ENCODE assay signal across 10 cellular contexts in the genomic region with DNA sequence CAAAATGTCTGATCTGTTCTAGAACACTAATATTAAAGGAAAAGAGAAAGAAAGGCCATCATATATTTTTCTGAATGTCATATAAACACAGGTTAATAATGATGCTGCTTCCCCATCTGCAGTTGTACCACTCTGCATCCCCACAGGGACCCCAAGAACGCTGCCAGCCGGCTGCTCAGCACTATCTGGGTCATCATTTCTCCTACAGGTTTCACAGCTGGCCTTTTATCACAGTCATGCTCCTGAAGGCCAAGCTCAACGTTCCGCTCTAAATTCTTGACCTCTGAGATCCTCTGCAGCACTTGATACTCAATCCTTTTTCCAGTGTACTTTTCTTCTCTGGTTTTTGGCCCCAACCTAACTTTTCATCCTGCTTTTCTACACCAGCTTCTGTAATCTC. TPM values are rescaled to one million over a fixed set of nuclear protein-coding genes. Genes with fewer than 3 reads are reported as not detected.
DNase-seq lines count a peak whose midpoint lies in the region; ATAC-seq and TF ChIP-seq lines count a peak whose summit lies in the region.
"Had no signal": no experiment of that assay in that cellular context is flagged by ENCODE, and none has a peak within 500 bp of the region (broad histone marks: within the 10 kb centered on the region; RNA-seq: fewer than 3 reads in every experiment).

No MANE protein-coding gene starts in this region.

- intact Hi-C loops in CD4-positive, alpha-beta memory T cell (cut with micrococcal nuclease): loop anchor here (10.0 kb wide), 1 partner anchor 2001 kb away; no protein-coding TSS in a partner anchor

- H2AFZ ChIP-seq in OCI-LY1 (ENCODE audit: low read length): no peak overlapping the region

- H3F3A ChIP-seq in OCI-LY1 (ENCODE audit: insufficient read depth, low read length): peaks cover 3% of the 10 kb centered on the region; the same call in 1 of the 2 replicates

- peak overlapping the region; percentile 62 for H3K9ac ChIP-seq in OCI-LY1 (ENCODE audit: low read length)

- peaks cover 15 to 44% of the 10 kb centered on the region in 2 donors for H3K36me3 Mint-ChIP-seq in CD4-positive, alpha-beta memory T cell
- H3K36me3 Mint-ChIP-seq in neural crest cell (ENCODE audit: low read depth): peaks cover 23% of the 10 kb centered on the region

- peak overlapping the region; percentile 83 for H3K4me2 ChIP-seq in OCI-LY1 (ENCODE audit: low read length)

- peaks cover 14% of the 10 kb centered on the region for H3K36me3 ChIP-seq in CD4-positive, alpha-beta memory T cell (ENCODE audit: insufficient read depth, low read length)
- peaks cover 83% of the 10 kb centered on the region for H3K36me3 ChIP-seq in OCI-LY1 (ENCODE audit: insufficient read depth, low read length)
- peaks cover 35% of the 10 kb centered on the region for H3K36me3 ChIP-seq in MG63

- CTCF ChIA-PET in CD4-positive, alpha-beta memory T cell (lab: Charles Lee; ENCODE audit: partially characterized antibody): interaction anchor here (0.6 to 1.8 kb wide), 3 partner anchors 9 to 59 kb away, joined by 3 to 4 read pairs (median 3); no protein-coding TSS in a partner anchor

- peaks cover 32 to 61% (median 44%) of the 10 kb centered on the region in 4 donors for H3K4me1 Mint-ChIP-seq in CD4-positive, alpha-beta memory T cell
- H3K4me1 Mint-ChIP-seq in neural crest cell: peaks cover 55% of the 10 kb centered on the region

- H3K4me1 ChIP-seq in CD4-positive, alpha-beta memory T cell (ENCODE audit: insufficient read depth, low read length): peaks cover 49% of the 10 kb centered on the region
- peaks cover 38% of the 10 kb centered on the region for H3K4me1 ChIP-seq in OCI-LY1 (ENCODE audit: insufficient read depth, low read length, severe bottlenecking)

- no peak for ATAC-seq in GM19467 (IDR thresholded peaks at IDR 0.05; ENCODE audit: unreplicated experiment)
- no peak for ATAC-seq in GM19035 (IDR thresholded peaks at IDR 0.05; ENCODE audit: unreplicated experiment)

- TF ChIP-seq CTCF in OCI-LY1 (IDR thresholded peaks at IDR 0.05; ENCODE audit: low read length) (no peak), coronary artery (IDR thresholded peaks at IDR 0.05) (no peak), neural crest cell (conservative IDR thresholded peaks at IDR 0.05) (no peak)

- H3K9me2 ChIP-seq in OCI-LY1 (ENCODE audit: low read depth, low read length): no peaks in the 10 kb centered on the region

- H3K9me3 ChIP-seq in CD4-positive, alpha-beta memory T cell (ENCODE audit: control insufficient read depth in 1 of 2, low read length in 2 of 2): no peaks in the 10 kb centered on the region
- no peaks in the 10 kb centered on the region for H3K9me3 ChIP-seq in OCI-LY1 (ENCODE audit: low read length)
- no peaks in the 10 kb centered on the region for H3K9me3 ChIP-seq in MG63

- peak overlapping the region; percentile 56 for H3K27ac ChIP-seq in CD4-positive, alpha-beta memory T cell (ENCODE audit: low read depth, low read length)
- H3K27ac ChIP-seq in OCI-LY1 (ENCODE audit: low read depth, low read length, poor library complexity, severe bottlenecking): peak overlapping the region; percentile 77
- peak overlapping the region in 1 of 2 donors; percentile 70 for H3K27ac ChIP-seq in coronary artery

- POLR2A ChIA-PET in CD4-positive, alpha-beta memory T cell (lab: Charles Lee; ENCODE audit: partially characterized antibody): interaction anchor here (1.0 to 3.5 kb wide), 3 partner anchors 9 to 113 kb away, joined by 3 to 22 read pairs (median 7); partner anchors contain the start of genes LARP4B and WDR37

- H3K9me3 Mint-ChIP-seq in CD4-positive, alpha-beta memory T cell: peaks cover 0 to 7% (median 0%) of the 10 kb centered on the region in 8 donors
- H3K9me3 Mint-ChIP-seq in neural crest cell: no peaks in the 10 kb centered on the region

- H3K27ac Mint-ChIP-seq in CD4-positive, alpha-beta memory T cell: peak overlapping the region; percentile 86 to 97 (median 94)
- H3K27ac Mint-ChIP-seq in neural crest cell (ENCODE audit: unreplicated experiment): no peak overlapping the region

- H3K4me3 Mint-ChIP-seq in CD4-positive, alpha-beta memory T cell: peak overlapping the region; percentile 73 to 89 (median 85)
- peak overlapping the region; percentile 85 for H3K4me3 Mint-ChIP-seq in neural crest cell

- no peaks in the 10 kb centered on the region for H3K27me3 ChIP-seq in CD4-positive, alpha-beta memory T cell (ENCODE audit: insufficient read depth, low read length)
- no peaks in the 10 kb centered on the region for H3K27me3 ChIP-seq in OCI-LY1 (ENCODE audit: insufficient read depth, low read length)
- no peaks in the 10 kb centered on the region for H3K27me3 ChIP-seq in MG63

- no peak for DNase-seq in CD4-positive, alpha-beta memory T cell
- DNase-seq in coronary artery (ENCODE audit: low spot score) (no peak), neural crest cell (ENCODE audit: low read depth, low spot score) (no peak), putamen (ENCODE audit: low spot score) (no peak), MG63 (no peak)
- DNase-seq: NCI-H226 had no signal

- H3K79me2 ChIP-seq in OCI-LY1 (ENCODE audit: insufficient read depth, low read length): peaks cover 32% of the 10 kb centered on the region

- no peaks in the 10 kb centered on the region for H3K27me3 Mint-ChIP-seq in CD4-positive, alpha-beta memory T cell
- H3K27me3 Mint-ChIP-seq in neural crest cell (ENCODE audit: low read depth): peaks cover 2% of the 10 kb centered on the region

- H3K4me3 ChIP-seq in CD4-positive, alpha-beta memory T cell (ENCODE audit: low read length in 2 of 2): peak overlapping the region in 1 of 2 donors; percentile 42
- H3K4me3 ChIP-seq in OCI-LY1 (ENCODE audit: low read depth, low read length, poor library complexity, severe bottlenecking): peak overlapping the region; percentile 50
- H3K4me3 ChIP-seq in coronary artery: peak overlapping the region; percentile 25
- H3K4me3 ChIP-seq in MG63: no peak overlapping the region

- H4K20me1 ChIP-seq in OCI-LY1 (ENCODE audit: insufficient read depth, low read length): no peaks in the 10 kb centered on the region

RNA-seq across cellular contexts. Expression of gene IDI1, which starts 4.8 kb away (rescaled TPM):
- total RNA-seq in CD4-positive, alpha-beta memory T cell: 10 to 100 TPM; 30.3 to 32.4 TPM
- 10 to 100 TPM; 45.1 to 45.4 TPM for polyA plus RNA-seq in CD4-positive, alpha-beta memory T cell
- 110 and 114 TPM in 2 replicates for total RNA-seq in neural crest cell
- total RNA-seq in MG63 (2014; rRNA removed; shearing (Covaris generic); ENCODE audit: low replicate concordance): 53.1 and 96.2 TPM in 2 replicates

RNA-seq across cellular contexts. Expression of gene WDR37, which starts 12.0 kb away (rescaled TPM):
- total RNA-seq in CD4-positive, alpha-beta memory T cell: 10 to 100 TPM; 41.7 to 42.5 TPM
- polyA plus RNA-seq in CD4-positive, alpha-beta memory T cell: 10 to 100 TPM; 14.2 to 18.0 TPM
- total RNA-seq in neural crest cell: 19.3 and 19.5 TPM in 2 replicates
- 5.3 and 6.3 TPM in 2 replicates for total RNA-seq in MG63 (2014; rRNA removed; shearing (Covaris generic); ENCODE audit: low replicate concordance)

RNA-seq across cellular contexts. Expression of gene IDI2, which starts 18.5 kb away (rescaled TPM):
- not detected for total RNA-seq in CD4-positive, alpha-beta memory T cell
- not detected for polyA plus RNA-seq in CD4-positive, alpha-beta memory T cell
- total RNA-seq in neural crest cell: not detected in 2 replicates
- not detected in 2 replicates for total RNA-seq in MG63 (2014; rRNA removed; shearing (Covaris generic); ENCODE audit: low replicate concordance)
- total RNA-seq: lower leg skin had no signal

RNA-seq across cellular contexts. Expression of gene GTPBP4, which starts 55.9 kb away (rescaled TPM):
- 10 to 100 TPM; 46.0 to 47.0 TPM for total RNA-seq in CD4-positive, alpha-beta memory T cell
- polyA plus RNA-seq in CD4-positive, alpha-beta memory T cell: 10 to 100 TPM; 22.7 to 25.3 TPM
- 69.6 and 79.8 TPM in 2 replicates for total RNA-seq in neural crest cell
- total RNA-seq in MG63 (2014; rRNA removed; shearing (Covaris generic); ENCODE audit: low replicate concordance): 71.2 and 71.3 TPM in 2 replicates
